ENCODE assay signal across 1 cellular context in the genomic region with DNA sequence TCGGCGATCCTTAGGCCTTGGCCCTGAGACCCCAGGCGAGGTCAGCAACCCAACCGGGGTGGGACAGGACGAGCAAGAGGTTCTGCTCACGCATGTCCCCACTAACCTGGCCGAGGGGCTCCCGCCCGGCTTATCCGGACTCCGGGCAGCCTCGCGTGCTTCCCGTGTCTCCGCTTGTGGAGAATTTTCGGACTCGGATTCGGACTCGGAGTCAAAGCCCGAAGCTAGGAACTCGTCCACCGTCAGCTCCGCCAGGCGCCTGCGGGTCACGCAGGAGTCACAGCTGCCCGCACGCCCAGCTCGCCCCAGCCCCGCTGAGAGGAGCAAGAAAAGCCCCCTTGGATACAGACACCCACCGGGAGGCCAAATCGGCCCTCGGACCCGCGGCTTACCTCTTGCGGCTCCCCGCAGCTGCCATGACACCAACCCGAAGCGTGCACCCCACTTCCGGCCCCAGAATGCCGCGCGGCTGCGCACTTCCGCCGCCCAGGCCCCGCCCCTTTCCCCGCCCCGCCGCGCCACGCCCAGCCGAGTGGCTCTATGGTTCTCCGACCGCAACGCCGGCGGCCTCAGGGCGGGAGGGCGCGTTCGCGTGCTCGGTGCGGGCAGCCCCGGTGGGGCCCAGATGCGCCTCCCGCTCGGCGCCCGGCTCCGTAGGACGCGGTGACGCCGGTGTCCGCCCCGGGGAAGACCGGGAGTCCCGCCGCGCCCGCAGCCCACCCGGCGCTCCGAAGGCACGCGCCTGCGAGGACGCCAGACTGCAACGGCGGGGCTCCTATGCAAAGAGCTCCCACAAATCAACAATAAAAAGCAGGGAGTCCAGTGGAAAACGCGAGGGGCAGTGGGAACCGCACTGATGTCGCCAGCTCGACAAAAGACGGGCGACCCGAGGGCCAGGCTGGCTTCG.
A peak's percentile ranks its signal among the peaks of the same experiment; 100 is the strongest.
TF ChIP-seq lines count a peak whose summit lies in the region.

A gene (minus strand): TSS at position 434 of the 907 bp plus-strand sequence. CDS start 16 bp downstream, at position 418.

TF ChIP-seq in K562, 482 proteins besides CTCF, POLR2A, EP300 and RAD21 (continued from another document and continues in another):
- TF ChIP-seq PRPF4 (IDR thresholded peaks at IDR 0.05; ENCODE audit: insufficient read depth, low read depth, low read length, poor library complexity, severe bottlenecking) (no peak), U2AF1 (optimal IDR thresholded peaks at IDR 0.05; ENCODE audit: low read depth, low read length) (no peak), ZNF695 (CRISPR knock-in tag; IDR thresholded peaks at IDR 0.05) (no peak), CBFA2T2 (conservative IDR thresholded peaks at IDR 0.05) (no peak), ZKSCAN8 (CRISPR knock-in tag; IDR thresholded peaks at IDR 0.05) (no peak), PCBP1 (IDR thresholded peaks at IDR 0.05; ENCODE audit: low read depth, low read length, poor library complexity, severe bottlenecking) (peak; percentile 85), RHOXF2B (CRISPR knock-in tag; conservative IDR thresholded peaks at IDR 0.05) (no peak), NR2F6 (CRISPR knock-in tag; IDR thresholded peaks at IDR 0.05) (no peak), FOXJ2 (tag; IDR thresholded peaks at IDR 0.05) (no peak), MYC (IDR thresholded peaks at IDR 0.05; ENCODE audit: low read depth, low read length) (peak; percentile 94), MYC (CRISPR knock-in tag; IDR thresholded peaks at IDR 0.05; ENCODE audit: borderline replicate concordance, low read depth) (peak; percentile 92; the same call in 1 of the 2 replicates), TAF7 (tag; IDR thresholded peaks at IDR 0.05) (peak; percentile 64; the same call in 1 of the 2 replicates), TAF1 (IDR thresholded peaks at IDR 0.05; ENCODE audit: control insufficient read depth, extremely low read depth, insufficient read depth, low read length, severe bottlenecking) (peak; percentile 80), ZNF3 (CRISPR knock-in tag; IDR thresholded peaks at IDR 0.05) (no peak), RAD51 (IDR thresholded peaks at IDR 0.05; ENCODE audit: borderline replicate concordance, low read depth) (no peak), BRD4 (IDR thresholded peaks at IDR 0.05) (no peak), PTRF (tag; IDR thresholded peaks at IDR 0.05) (no peak), RBM39 (optimal IDR thresholded peaks at IDR 0.05; ENCODE audit: low read depth, low read length) (no peak), FUS (optimal IDR thresholded peaks at IDR 0.05; ENCODE audit: low read depth, low read length) (no peak), FOXK2 (conservative IDR thresholded peaks at IDR 0.05 in 1 of 2, IDR thresholded peaks at IDR 0.05 in 1 of 2; ENCODE audit: low read depth in 2 of 2) (peak in 1 of 2 experiments; percentile 75; a peak in 1 of 4 replicates), PHTF2 (CRISPR knock-in tag; IDR thresholded peaks at IDR 0.05) (no peak), ZNF133 (CRISPR knock-in tag; IDR thresholded peaks at IDR 0.05) (no peak), RNF2 (IDR thresholded peaks at IDR 0.05) (no peak), ETV5 (CRISPR knock-in tag; IDR thresholded peaks at IDR 0.05; ENCODE audit: low read depth) (peak; percentile 69), PTTG1 (tag; IDR thresholded peaks at IDR 0.05; ENCODE audit: low read depth) (no peak), POLR2H (tag; IDR thresholded peaks at IDR 0.05; ENCODE audit: low read depth) (no peak), SP2 (IDR thresholded peaks at IDR 0.05; ENCODE audit: extremely low read depth, low read depth, low read length, poor library complexity, severe bottlenecking) (no peak), RFX5 (IDR thresholded peaks at IDR 0.05; ENCODE audit: low read depth, low read length) (no peak), CXXC5 (CRISPR knock-in tag; IDR thresholded peaks at IDR 0.05) (peak; percentile 77), POLR2B (IDR thresholded peaks at IDR 0.05; ENCODE audit: low read depth, partially characterized antibody) (peak; percentile 79), PHF20 (IDR thresholded peaks at IDR 0.05; ENCODE audit: partially characterized antibody) (peak; percentile 88), COPS2 (conservative IDR thresholded peaks at IDR 0.05) (no peak), NR4A1 (CRISPR knock-in tag; IDR thresholded peaks at IDR 0.05) (no peak), NR4A1 (tag; IDR thresholded peaks at IDR 0.05) (no peak), MAFF (IDR thresholded peaks at IDR 0.05; ENCODE audit: low read length) (no peak), XRCC5 (IDR thresholded peaks at IDR 0.05; ENCODE audit: low read depth, low read length) (0 out of 2 replicates have a peak, but pooled peaks have one; percentile 32), ZFX (CRISPR knock-in tag; IDR thresholded peaks at IDR 0.05) (no peak), SRF (CRISPR knock-in tag; IDR thresholded peaks at IDR 0.05) (no peak), MCM2 (IDR thresholded peaks at IDR 0.05; ENCODE audit: low read depth) (no peak), RFX1 (IDR thresholded peaks at IDR 0.05) (no peak; the same call in 1 of the 2 replicates), ZNF184 (CRISPR knock-in tag; IDR thresholded peaks at IDR 0.05) (no peak), ZBED1 (IDR thresholded peaks at IDR 0.05) (no peak), MTA2 (IDR thresholded peaks at IDR 0.05; ENCODE audit: low read depth) (no peak), SUPT5H (IDR thresholded peaks at IDR 0.05) (peak; percentile 88), FIP1L1 (IDR thresholded peaks at IDR 0.05; ENCODE audit: low read depth, low read length, poor library complexity, severe bottlenecking) (no peak), ZNF778 (CRISPR knock-in tag; IDR thresholded peaks at IDR 0.05) (no peak), ZC3H8 (IDR thresholded peaks at IDR 0.05) (no peak), SAFB2 (IDR thresholded peaks at IDR 0.05; ENCODE audit: borderline replicate concordance, low read depth, low read length, severe bottlenecking) (no peak), ZNF311 (CRISPR knock-in tag; IDR thresholded peaks at IDR 0.05) (no peak), L3MBTL2 (IDR thresholded peaks at IDR 0.05) (0 out of 2 replicates have a peak, but pooled peaks have one; percentile 41), HNRNPUL1 (IDR thresholded peaks at IDR 0.05; ENCODE audit: low read length) (no peak), TCF3 (CRISPR knock-in tag; IDR thresholded peaks at IDR 0.05) (no peak), GATAD2B (IDR thresholded peaks at IDR 0.05; ENCODE audit: borderline replicate concordance) (no peak), SPI1 (IDR thresholded peaks at IDR 0.05; ENCODE audit: borderline replicate concordance, low read depth, low read length) (peak; percentile 46; the same call in 1 of the 2 replicates), PURB (CRISPR knock-in tag; IDR thresholded peaks at IDR 0.05; ENCODE audit: low read depth) (no peak)
- TF ChIP-seq, protein P1, sequence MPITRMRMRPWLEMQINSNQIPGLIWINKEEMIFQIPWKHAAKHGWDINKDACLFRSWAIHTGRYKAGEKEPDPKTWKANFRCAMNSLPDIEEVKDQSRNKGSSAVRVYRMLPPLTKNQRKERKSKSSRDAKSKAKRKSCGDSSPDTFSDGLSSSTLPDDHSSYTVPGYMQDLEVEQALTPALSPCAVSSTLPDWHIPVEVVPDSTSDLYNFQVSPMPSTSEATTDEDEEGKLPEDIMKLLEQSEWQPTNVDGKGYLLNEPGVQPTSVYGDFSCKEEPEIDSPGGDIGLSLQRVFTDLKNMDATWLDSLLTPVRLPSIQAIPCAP (CRISPR knock-in tag; IDR thresholded peaks at IDR 0.05; ENCODE audit: borderline replicate concordance) = no peak
- TF ChIP-seq, protein P2, sequence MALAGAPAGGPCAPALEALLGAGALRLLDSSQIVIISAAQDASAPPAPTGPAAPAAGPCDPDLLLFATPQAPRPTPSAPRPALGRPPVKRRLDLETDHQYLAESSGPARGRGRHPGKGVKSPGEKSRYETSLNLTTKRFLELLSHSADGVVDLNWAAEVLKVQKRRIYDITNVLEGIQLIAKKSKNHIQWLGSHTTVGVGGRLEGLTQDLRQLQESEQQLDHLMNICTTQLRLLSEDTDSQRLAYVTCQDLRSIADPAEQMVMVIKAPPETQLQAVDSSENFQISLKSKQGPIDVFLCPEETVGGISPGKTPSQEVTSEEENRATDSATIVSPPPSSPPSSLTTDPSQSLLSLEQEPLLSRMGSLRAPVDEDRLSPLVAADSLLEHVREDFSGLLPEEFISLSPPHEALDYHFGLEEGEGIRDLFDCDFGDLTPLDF (CRISPR knock-in tag; IDR thresholded peaks at IDR 0.05) = peak; percentile 76; the same call in 1 of the 2 replicates
- TF ChIP-seq, protein P3, sequence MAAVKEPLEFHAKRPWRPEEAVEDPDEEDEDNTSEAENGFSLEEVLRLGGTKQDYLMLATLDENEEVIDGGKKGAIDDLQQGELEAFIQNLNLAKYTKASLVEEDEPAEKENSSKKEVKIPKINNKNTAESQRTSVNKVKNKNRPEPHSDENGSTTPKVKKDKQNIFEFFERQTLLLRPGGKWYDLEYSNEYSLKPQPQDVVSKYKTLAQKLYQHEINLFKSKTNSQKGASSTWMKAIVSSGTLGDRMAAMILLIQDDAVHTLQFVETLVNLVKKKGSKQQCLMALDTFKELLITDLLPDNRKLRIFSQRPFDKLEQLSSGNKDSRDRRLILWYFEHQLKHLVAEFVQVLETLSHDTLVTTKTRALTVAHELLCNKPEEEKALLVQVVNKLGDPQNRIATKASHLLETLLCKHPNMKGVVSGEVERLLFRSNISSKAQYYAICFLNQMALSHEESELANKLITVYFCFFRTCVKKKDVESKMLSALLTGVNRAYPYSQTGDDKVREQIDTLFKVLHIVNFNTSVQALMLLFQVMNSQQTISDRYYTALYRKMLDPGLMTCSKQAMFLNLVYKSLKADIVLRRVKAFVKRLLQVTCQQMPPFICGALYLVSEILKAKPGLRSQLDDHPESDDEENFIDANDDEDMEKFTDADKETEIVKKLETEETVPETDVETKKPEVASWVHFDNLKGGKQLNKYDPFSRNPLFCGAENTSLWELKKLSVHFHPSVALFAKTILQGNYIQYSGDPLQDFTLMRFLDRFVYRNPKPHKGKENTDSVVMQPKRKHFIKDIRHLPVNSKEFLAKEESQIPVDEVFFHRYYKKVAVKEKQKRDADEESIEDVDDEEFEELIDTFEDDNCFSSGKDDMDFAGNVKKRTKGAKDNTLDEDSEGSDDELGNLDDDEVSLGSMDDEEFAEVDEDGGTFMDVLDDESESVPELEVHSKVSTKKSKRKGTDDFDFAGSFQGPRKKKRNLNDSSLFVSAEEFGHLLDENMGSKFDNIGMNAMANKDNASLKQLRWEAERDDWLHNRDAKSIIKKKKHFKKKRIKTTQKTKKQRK (IDR thresholded peaks at IDR 0.05; ENCODE audit: borderline replicate concordance, low read depth, low read length) = no peak
- TF ChIP-seq, protein P4, sequence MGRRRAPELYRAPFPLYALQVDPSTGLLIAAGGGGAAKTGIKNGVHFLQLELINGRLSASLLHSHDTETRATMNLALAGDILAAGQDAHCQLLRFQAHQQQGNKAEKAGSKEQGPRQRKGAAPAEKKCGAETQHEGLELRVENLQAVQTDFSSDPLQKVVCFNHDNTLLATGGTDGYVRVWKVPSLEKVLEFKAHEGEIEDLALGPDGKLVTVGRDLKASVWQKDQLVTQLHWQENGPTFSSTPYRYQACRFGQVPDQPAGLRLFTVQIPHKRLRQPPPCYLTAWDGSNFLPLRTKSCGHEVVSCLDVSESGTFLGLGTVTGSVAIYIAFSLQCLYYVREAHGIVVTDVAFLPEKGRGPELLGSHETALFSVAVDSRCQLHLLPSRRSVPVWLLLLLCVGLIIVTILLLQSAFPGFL (CRISPR knock-in tag; IDR thresholded peaks at IDR 0.05) = no peak
- TF ChIP-seq, protein P5, sequence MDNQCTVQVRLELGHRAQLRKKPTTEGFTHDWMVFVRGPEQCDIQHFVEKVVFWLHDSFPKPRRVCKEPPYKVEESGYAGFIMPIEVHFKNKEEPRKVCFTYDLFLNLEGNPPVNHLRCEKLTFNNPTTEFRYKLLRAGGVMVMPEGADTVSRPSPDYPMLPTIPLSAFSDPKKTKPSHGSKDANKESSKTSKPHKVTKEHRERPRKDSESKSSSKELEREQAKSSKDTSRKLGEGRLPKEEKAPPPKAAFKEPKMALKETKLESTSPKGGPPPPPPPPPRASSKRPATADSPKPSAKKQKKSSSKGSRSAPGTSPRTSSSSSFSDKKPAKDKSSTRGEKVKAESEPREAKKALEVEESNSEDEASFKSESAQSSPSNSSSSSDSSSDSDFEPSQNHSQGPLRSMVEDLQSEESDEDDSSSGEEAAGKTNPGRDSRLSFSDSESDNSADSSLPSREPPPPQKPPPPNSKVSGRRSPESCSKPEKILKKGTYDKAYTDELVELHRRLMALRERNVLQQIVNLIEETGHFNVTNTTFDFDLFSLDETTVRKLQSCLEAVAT (IDR thresholded peaks at IDR 0.05) = no peak
- TF ChIP-seq, protein P6, sequence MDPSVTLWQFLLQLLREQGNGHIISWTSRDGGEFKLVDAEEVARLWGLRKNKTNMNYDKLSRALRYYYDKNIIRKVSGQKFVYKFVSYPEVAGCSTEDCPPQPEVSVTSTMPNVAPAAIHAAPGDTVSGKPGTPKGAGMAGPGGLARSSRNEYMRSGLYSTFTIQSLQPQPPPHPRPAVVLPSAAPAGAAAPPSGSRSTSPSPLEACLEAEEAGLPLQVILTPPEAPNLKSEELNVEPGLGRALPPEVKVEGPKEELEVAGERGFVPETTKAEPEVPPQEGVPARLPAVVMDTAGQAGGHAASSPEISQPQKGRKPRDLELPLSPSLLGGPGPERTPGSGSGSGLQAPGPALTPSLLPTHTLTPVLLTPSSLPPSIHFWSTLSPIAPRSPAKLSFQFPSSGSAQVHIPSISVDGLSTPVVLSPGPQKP (CRISPR knock-in tag; IDR thresholded peaks at IDR 0.05) = no peak
- TF ChIP-seq, protein P7, sequence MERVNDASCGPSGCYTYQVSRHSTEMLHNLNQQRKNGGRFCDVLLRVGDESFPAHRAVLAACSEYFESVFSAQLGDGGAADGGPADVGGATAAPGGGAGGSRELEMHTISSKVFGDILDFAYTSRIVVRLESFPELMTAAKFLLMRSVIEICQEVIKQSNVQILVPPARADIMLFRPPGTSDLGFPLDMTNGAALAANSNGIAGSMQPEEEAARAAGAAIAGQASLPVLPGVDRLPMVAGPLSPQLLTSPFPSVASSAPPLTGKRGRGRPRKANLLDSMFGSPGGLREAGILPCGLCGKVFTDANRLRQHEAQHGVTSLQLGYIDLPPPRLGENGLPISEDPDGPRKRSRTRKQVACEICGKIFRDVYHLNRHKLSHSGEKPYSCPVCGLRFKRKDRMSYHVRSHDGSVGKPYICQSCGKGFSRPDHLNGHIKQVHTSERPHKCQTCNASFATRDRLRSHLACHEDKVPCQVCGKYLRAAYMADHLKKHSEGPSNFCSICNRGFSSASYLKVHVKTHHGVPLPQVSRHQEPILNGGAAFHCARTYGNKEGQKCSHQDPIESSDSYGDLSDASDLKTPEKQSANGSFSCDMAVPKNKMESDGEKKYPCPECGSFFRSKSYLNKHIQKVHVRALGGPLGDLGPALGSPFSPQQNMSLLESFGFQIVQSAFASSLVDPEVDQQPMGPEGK (CRISPR knock-in tag; IDR thresholded peaks at IDR 0.05; ENCODE audit: borderline replicate concordance) = no peak
- TF ChIP-seq, protein P8, sequence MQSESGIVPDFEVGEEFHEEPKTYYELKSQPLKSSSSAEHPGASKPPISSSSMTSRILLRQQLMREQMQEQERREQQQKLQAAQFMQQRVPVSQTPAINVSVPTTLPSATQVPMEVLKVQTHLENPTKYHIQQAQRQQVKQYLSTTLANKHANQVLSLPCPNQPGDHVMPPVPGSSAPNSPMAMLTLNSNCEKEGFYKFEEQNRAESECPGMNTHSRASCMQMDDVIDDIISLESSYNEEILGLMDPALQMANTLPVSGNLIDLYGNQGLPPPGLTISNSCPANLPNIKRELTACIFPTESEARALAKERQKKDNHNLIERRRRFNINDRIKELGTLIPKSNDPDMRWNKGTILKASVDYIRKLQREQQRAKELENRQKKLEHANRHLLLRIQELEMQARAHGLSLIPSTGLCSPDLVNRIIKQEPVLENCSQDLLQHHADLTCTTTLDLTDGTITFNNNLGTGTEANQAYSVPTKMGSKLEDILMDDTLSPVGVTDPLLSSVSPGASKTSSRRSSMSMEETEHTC (IDR thresholded peaks at IDR 0.05) = no peak
